20 cellular contexts compared by ENCODE assay signal in the genomic region with DNA sequence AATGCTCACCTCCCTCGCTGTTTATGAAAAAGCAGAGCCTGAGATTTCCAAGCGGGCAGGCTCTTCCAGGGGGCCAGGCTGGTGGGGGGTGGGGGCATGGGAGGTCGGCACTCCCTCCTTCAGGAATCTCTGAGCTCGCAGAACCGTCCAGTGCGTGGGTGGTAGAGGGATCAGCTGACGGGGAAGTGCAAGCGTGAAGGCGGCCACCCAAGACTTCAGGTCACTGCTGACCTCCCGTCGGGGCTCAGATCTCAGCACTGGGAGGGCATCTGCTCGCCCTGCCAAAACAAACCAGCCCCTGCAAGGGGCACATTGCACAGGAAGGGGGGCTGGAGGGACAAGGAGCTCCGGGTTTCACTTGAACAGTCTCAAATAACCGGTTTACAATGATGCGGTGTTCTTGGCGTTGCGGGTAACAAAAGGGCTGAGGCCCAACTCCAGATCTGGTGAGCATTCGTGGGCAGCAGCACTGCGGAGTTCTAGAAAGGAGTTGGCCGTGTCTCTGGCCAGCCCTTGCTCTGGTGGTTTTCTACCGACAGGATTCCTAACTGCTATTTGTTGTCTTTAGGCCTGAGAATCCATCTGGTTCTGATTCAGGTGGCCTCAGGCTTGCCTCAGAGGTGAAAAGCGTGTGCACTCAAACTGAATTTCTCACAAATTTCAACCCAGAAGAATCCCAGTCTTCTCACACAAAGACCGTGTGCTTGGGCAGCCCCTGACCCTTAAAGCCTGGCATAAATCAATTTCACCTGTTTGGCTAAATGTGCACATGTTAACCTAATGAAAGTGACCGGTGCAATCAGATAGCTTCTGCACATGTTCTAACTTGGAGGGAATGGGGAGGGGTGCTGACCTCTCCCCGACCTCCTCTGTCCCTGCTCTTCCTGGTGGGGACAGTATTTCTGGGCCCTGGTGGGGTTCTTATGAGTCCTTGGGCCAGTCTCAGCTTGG.
DNase-seq lines count a peak whose midpoint lies in the region; TF ChIP-seq lines count a peak whose summit lies in the region.
"Had no signal": no experiment of that assay in that cellular context is flagged by ENCODE, and none has a peak within 500 bp of the region (broad histone marks: within the 10 kb centered on the region; RNA-seq: fewer than 3 reads in every experiment).

No MANE protein-coding gene starts in this region.

- H3K4me2 ChIP-seq in neuronal stem cell (ENCODE audit: insufficient read depth, low read length, poor library complexity, severe bottlenecking): no peak overlapping the region

- H2AFZ ChIP-seq in neuronal stem cell (ENCODE audit: low read length): peak overlapping the region; percentile 55
- H2AFZ ChIP-seq: GM23248 had no signal

- no peak overlapping the region for H2BK5ac ChIP-seq in neuronal stem cell (ENCODE audit: low read length)

- H3K27me3 ChIP-seq in neuronal stem cell (ENCODE audit: control insufficient read depth in 3 of 3, insufficient read depth in 3 of 3, low read depth in 1 of 3, low read length in 3 of 3): peaks cover 0 to 7% (median 0%) of the 10 kb centered on the region in 3 experiments

- H3K4me3 ChIP-seq in astrocyte of the spinal cord (ENCODE audit: low read depth, low read length) (no peak overlapping the region), neuronal stem cell (ENCODE audit: low read length in 2 of 2) (no peak overlapping the region)
- H3K4me3 ChIP-seq: GM23248 had no signal

- H3K9me3 Mint-ChIP-seq in T-helper 2 cell treated with Interferon-gamma antibody and Interleukin-4, amounts not matched to agents 5 μg/mL and 100 μg/mL, for 36 hours: no peaks in the 10 kb centered on the region
- no peaks in the 10 kb centered on the region for H3K9me3 Mint-ChIP-seq in chondrocyte (ENCODE audit: low read depth)

- H3K4me1 ChIP-seq in neuronal stem cell (ENCODE audit: control insufficient read depth in 2 of 2, insufficient read depth in 1 of 2, low read depth in 1 of 2, low read length in 2 of 2): peaks cover 3 to 10% of the 10 kb centered on the region in 2 donors

- no peak overlapping the region for H3K9ac ChIP-seq in neuronal stem cell (ENCODE audit: low read depth, low read length, poor library complexity)
- H3K9ac ChIP-seq: GM23248 had no signal

- H4K8ac ChIP-seq in neuronal stem cell (ENCODE audit: low read depth, low read length): no peak overlapping the region

- H2BK120ac ChIP-seq in neuronal stem cell (ENCODE audit: low read depth, low read length): no peak overlapping the region

- WGBS in neuronal stem cell (ENCODE audit: extremely low coverage in 2 of 2, insufficient read length in 2 of 2, insufficient replicate concordance in 1 of 2), 2 donors: no CpG with 5 or more reads among the region's 25 CpGs

- no peaks in the 10 kb centered on the region for H3K36me3 ChIP-seq in neuronal stem cell (replicated peaks in 1 of 2; ENCODE audit: control insufficient read depth in 2 of 2, insufficient read depth in 2 of 2, low read length in 2 of 2)

- no peak overlapping the region for H4K91ac ChIP-seq in neuronal stem cell (ENCODE audit: low read depth, low read length, poor library complexity)

- TF ChIP-seq CTCF in astrocyte of the spinal cord (IDR thresholded peaks at IDR 0.05; ENCODE audit: low read depth, low read length): no peak
- TF ChIP-seq CTCF in chondrocyte (IDR thresholded peaks at IDR 0.05): no peak
- TF ChIP-seq CTCF in GM13976 (IDR thresholded peaks at IDR 0.05; ENCODE audit: borderline replicate concordance, control extremely low read depth, extremely low read depth, insufficient read depth, missing control alignments): no peak

- H3K4me3 Mint-ChIP-seq in T-helper 2 cell treated with Interferon-gamma antibody and Interleukin-4, amounts not matched to agents 5 μg/mL and 100 μg/mL, for 36 hours: no peak overlapping the region
- H3K4me3 Mint-ChIP-seq in chondrocyte (ENCODE audit: unreplicated experiment): no peak overlapping the region
- H3K4me3 Mint-ChIP-seq: B cell had no signal

- no peaks in the 10 kb centered on the region for H3K9me3 ChIP-seq in neuronal stem cell (replicated peaks in 1 of 2; ENCODE audit: control insufficient read depth in 2 of 2, insufficient read depth in 1 of 2, low read depth in 1 of 2, low read length in 2 of 2)

- no peak overlapping the region for H3K14ac ChIP-seq in neuronal stem cell (ENCODE audit: low read length)

- peaks cover 11% of the 10 kb centered on the region for H3K4me1 Mint-ChIP-seq in T-helper 2 cell treated with Interferon-gamma antibody and Interleukin-4, amounts not matched to agents 5 μg/mL and 100 μg/mL, for 36 hours (ENCODE audit: low read depth)
- peaks cover 43% of the 10 kb centered on the region for H3K4me1 Mint-ChIP-seq in chondrocyte (ENCODE audit: low read depth)

- H3K4ac ChIP-seq in neuronal stem cell (ENCODE audit: low read length): no peak overlapping the region

- no peak overlapping the region for H2BK15ac ChIP-seq in neuronal stem cell (ENCODE audit: low read length)

- no peak overlapping the region for H3K23ac ChIP-seq in neuronal stem cell (ENCODE audit: low read depth, low read length, poor library complexity)

- no peak overlapping the region for H3K27ac Mint-ChIP-seq in T-helper 2 cell treated with Interferon-gamma antibody and Interleukin-4, amounts not matched to agents 5 μg/mL and 100 μg/mL, for 36 hours
- no peak overlapping the region for H3K27ac Mint-ChIP-seq in chondrocyte (ENCODE audit: unreplicated experiment)
- H3K27ac Mint-ChIP-seq: B cell had no signal

- H3K18ac ChIP-seq in neuronal stem cell (ENCODE audit: low read length): peak overlapping the region; percentile 15

- H3K36me3 Mint-ChIP-seq in T-helper 2 cell treated with Interferon-gamma antibody and Interleukin-4, amounts not matched to agents 5 μg/mL and 100 μg/mL, for 36 hours (ENCODE audit: low read depth): no peaks in the 10 kb centered on the region
- no peaks in the 10 kb centered on the region for H3K36me3 Mint-ChIP-seq in chondrocyte (ENCODE audit: low read depth)

- H2AK5ac ChIP-seq in neuronal stem cell (ENCODE audit: low read depth, low read length): no peak overlapping the region

- DNase-seq in Caki2 (ENCODE audit: low read depth) (peak; percentile 80), astrocyte of the spinal cord (ENCODE audit: low read depth, low spot score) (peak; percentile 73), kidney glomerular epithelial cell (lab: John Stamatoyannopoulos, UW) (peak; percentile 90), neuronal stem cell (ENCODE audit: low spot score) (no peak), chondrocyte (ENCODE audit: low spot score) (no peak), NCI-H146 (lab: John Stamatoyannopoulos, UW) (no peak), GM13976 (ENCODE audit: low spot score) (no peak)
- no peak for DNase-seq in T-helper 2 cell treated with Interferon-gamma antibody and Interleukin-4, amounts not matched to agents 5 μg/mL and 100 μg/mL, for 36 hours (ENCODE audit: low spot score)
- DNase-seq: DMS 273 treated with DMSO at 0.1 percent for 48 hours, DND-41, GM23248, KG1, NCI-H1417 treated with DMSO at 0.1 percent for 48 hours, NCI-H1930, NCI-H345, NCI-H524 treated with DMSO at 0.1 percent for 48 hours, PC-3, RPMI8226, SHP77 treated with DMSO at 0.1 percent for 48 hours had no signal

- H3K79me1 ChIP-seq in neuronal stem cell (ENCODE audit: low read depth, low read length): no peaks in the 10 kb centered on the region

- H2BK12ac ChIP-seq in neuronal stem cell (ENCODE audit: low read length): no peak overlapping the region

- no peak overlapping the region for H3K27ac ChIP-seq in neuronal stem cell (replicated peaks; ENCODE audit: low read length)
- H3K27ac ChIP-seq: GM23248 had no signal

- peaks cover 88% of the 10 kb centered on the region for H3K27me3 Mint-ChIP-seq in T-helper 2 cell treated with Interferon-gamma antibody and Interleukin-4, amounts not matched to agents 5 μg/mL and 100 μg/mL, for 36 hours (ENCODE audit: low read depth)
- H3K27me3 Mint-ChIP-seq in chondrocyte (ENCODE audit: low read depth): no peaks in the 10 kb centered on the region

- in situ Hi-C loops in Caki2 (cut with HindIII; ENCODE audit: low pct_unique_long_range_greater_than_20kb, low sequenced_read_pairs): no loop called here
- in situ Hi-C loops in astrocyte of the spinal cord (cut with HindIII; ENCODE audit: low sequenced_read_pairs): no loop called here
- in situ Hi-C loops in GM13976 (cut with MboI; ENCODE audit: low sequenced_read_pairs, unreplicated experiment): no loop called here

Comparison
In these comparisons a context has a peak if more than half of its experiments do, and no peak if none do; other contexts are left out.
1. DNase-seq: peak in Caki2 (single experiment), astrocyte of the spinal cord (single experiment) and kidney glomerular epithelial cell (single experiment); none in neuronal stem cell (single experiment), T-helper 2 cell treated with Interferon-gamma antibody and Interleukin-4, amounts not matched to agents 5 μg/mL and 100 μg/mL, for 36 hours (single experiment), chondrocyte (single experiment), NCI-H146 (single experiment) and GM13976 (single experiment).